Comparison of ENCODE assay signal across 21 cellular contexts in genomic region chr7:150961510-150962284, GRCh38. TPM values are rescaled to one million over a fixed set of nuclear protein-coding genes. Genes with fewer than 3 reads are reported as not detected.
DNase-seq lines count a peak whose midpoint lies in the region; ATAC-seq, FAIRE-seq and TF ChIP-seq lines count a peak whose summit lies in the region.
"Had no signal": no experiment of that assay in that cellular context is flagged by ENCODE, and none has a peak within 500 bp of the region (broad histone marks: within the 10 kb centered on the region; RNA-seq: fewer than 3 reads in every experiment).

No MANE protein-coding gene starts in this region.

- H3K27ac ChIP-seq in astrocyte (ENCODE audit: low read depth, low read length) (no peak overlapping the region), trophoblast cell (ENCODE audit: low read depth, low read length) (no peak overlapping the region), GM23338 (ENCODE audit: low read depth) (no peak overlapping the region)
- H3K27ac ChIP-seq: body of pancreas, RWPE1 had no signal

- TF ChIP-seq CTCF in astrocyte (IDR thresholded peaks at IDR 0.05; ENCODE audit: insufficient read depth, low read depth, low read length) (no peak), progenitor cell of endocrine pancreas (IDR thresholded peaks at IDR 0.05; ENCODE audit: unreplicated experiment) (no peak), GM23338 (conservative IDR thresholded peaks at IDR 0.05; ENCODE audit: low read depth in 2 of 2) (no peak)

- peaks cover 9% of the 10 kb centered on the region for H3K27me3 Mint-ChIP-seq in astrocyte (ENCODE audit: low read depth, unreplicated experiment)
- peaks cover 22% of the 10 kb centered on the region for H3K27me3 Mint-ChIP-seq in progenitor cell of endocrine pancreas
- peaks cover 14% of the 10 kb centered on the region for H3K27me3 Mint-ChIP-seq in GM23338 (ENCODE audit: insufficient read depth, low read depth, poor library complexity)

- no peak overlapping the region for H4K12ac ChIP-seq in trophoblast cell (ENCODE audit: low read depth, low read length)

- H3K4me3 Mint-ChIP-seq in astrocyte (ENCODE audit: unreplicated experiment) = no peak overlapping the region
- H3K4me3 Mint-ChIP-seq in progenitor cell of endocrine pancreas (ENCODE audit: low read depth) = no peak overlapping the region
- no peak overlapping the region for H3K4me3 Mint-ChIP-seq in GM23338
- H3K4me3 Mint-ChIP-seq: activated naive CD4-positive, alpha-beta T cell treated with anti-CD3 and anti-CD28 coated beads, Interleukin-2, amount 10 ng/mL, durations not matched to agents 7 days and 5 days; stimulated activated memory B cell treated with anti-CD40 and anti-IgM and Interleukin-4, amounts not matched to agents 10 μg/mL and 1 μg/mL and 100 μg/mL, for 72 hours had no signal

- peak overlapping the region; percentile 92 for H3K27ac Mint-ChIP-seq in astrocyte (ENCODE audit: unreplicated experiment)
- no peak overlapping the region for H3K27ac Mint-ChIP-seq in progenitor cell of endocrine pancreas
- H3K27ac Mint-ChIP-seq in GM23338 = no peak overlapping the region; the same call in 1 of the 2 replicates
- H3K27ac Mint-ChIP-seq: activated naive CD4-positive, alpha-beta T cell treated with anti-CD3 and anti-CD28 coated beads, Interleukin-2, amount 10 ng/mL, durations not matched to agents 7 days and 5 days; stimulated activated memory B cell treated with anti-CD40 and anti-IgM and Interleukin-4, amounts not matched to agents 10 μg/mL and 1 μg/mL and 100 μg/mL, for 72 hours had no signal

- FAIRE-seq in astrocyte (lab: Jason Lieb, UNC) = no peak
- FAIRE-seq: urothelium cell line had no signal

- WGBS in trophoblast cell (ENCODE audit: extremely low coverage, insufficient coverage, insufficient read length) = no CpG with 5 or more reads among the region's 17 CpGs

- H3K18ac ChIP-seq in trophoblast cell (ENCODE audit: low read length) = no peak overlapping the region

- H2BK5ac ChIP-seq in trophoblast cell (ENCODE audit: low read depth, low read length, poor library complexity) = peak overlapping the region; percentile 14

- H3K14ac ChIP-seq in trophoblast cell (ENCODE audit: low read length) = no peak overlapping the region

- peaks cover 14% of the 10 kb centered on the region for H3K4me1 Mint-ChIP-seq in astrocyte (ENCODE audit: low read depth, unreplicated experiment)
- H3K4me1 Mint-ChIP-seq in progenitor cell of endocrine pancreas (ENCODE audit: low read depth) = peaks cover 1% of the 10 kb centered on the region
- peaks cover 14% of the 10 kb centered on the region for H3K4me1 Mint-ChIP-seq in GM23338

- H2BK12ac ChIP-seq in trophoblast cell (ENCODE audit: low read length) = peak overlapping the region; percentile 25

- no peak for ATAC-seq in GM23338
- ATAC-seq: body of pancreas, HCT116 had no signal

- no peak overlapping the region for H2AK5ac ChIP-seq in trophoblast cell (ENCODE audit: low read length)

- H3K79me2 ChIP-seq in astrocyte (ENCODE audit: insufficient read depth, low read length) (no peaks in the 10 kb centered on the region), trophoblast cell (ENCODE audit: control insufficient read depth, insufficient read depth, low read length, poor library complexity) (no peaks in the 10 kb centered on the region), GM23338 (replicated peaks; ENCODE audit: insufficient read depth) (no peaks in the 10 kb centered on the region)

- no peak overlapping the region for H3K9ac ChIP-seq in astrocyte (ENCODE audit: low read length)
- no peak overlapping the region for H3K9ac ChIP-seq in trophoblast cell (ENCODE audit: low read length)

- no peaks in the 10 kb centered on the region for H3K4me1 ChIP-seq in astrocyte (ENCODE audit: insufficient read depth, low read length)
- peaks cover 19 to 25% of the 10 kb centered on the region in 2 experiments for H3K4me1 ChIP-seq in trophoblast cell (ENCODE audit: control insufficient read depth in 1 of 2, insufficient read depth in 2 of 2, low read length in 2 of 2)
- peaks cover 11% of the 10 kb centered on the region; the same call in 1 of the 2 replicates for H3K4me1 ChIP-seq in GM23338 (ENCODE audit: insufficient read depth)

- H3K9me3 Mint-ChIP-seq in astrocyte (ENCODE audit: unreplicated experiment) = no peaks in the 10 kb centered on the region
- H3K9me3 Mint-ChIP-seq in progenitor cell of endocrine pancreas (ENCODE audit: low read depth) = no peaks in the 10 kb centered on the region
- no peaks in the 10 kb centered on the region for H3K9me3 Mint-ChIP-seq in GM23338
- H3K9me3 Mint-ChIP-seq: activated naive CD4-positive, alpha-beta T cell treated with anti-CD3 and anti-CD28 coated beads, Interleukin-2, amount 10 ng/mL, durations not matched to agents 7 days and 5 days; stimulated activated memory B cell treated with anti-CD40 and anti-IgM and Interleukin-4, amounts not matched to agents 10 μg/mL and 1 μg/mL and 100 μg/mL, for 72 hours had no signal

- no peaks in the 10 kb centered on the region for H3K9me2 ChIP-seq in GM23338 (ENCODE audit: insufficient read depth)

- H3K79me1 ChIP-seq in trophoblast cell (ENCODE audit: low read length) = peaks cover 8% of the 10 kb centered on the region

- H3K27me3 ChIP-seq in astrocyte (ENCODE audit: insufficient read depth, low read length) (peaks cover 21% of the 10 kb centered on the region), trophoblast cell (ENCODE audit: insufficient read depth, low read length) (no peaks in the 10 kb centered on the region), GM23338 (ENCODE audit: insufficient read depth) (peaks cover 28% of the 10 kb centered on the region)
- H3K27me3 ChIP-seq: body of pancreas had no signal

- H3K4me2 ChIP-seq in astrocyte (ENCODE audit: low read length) (no peak overlapping the region), trophoblast cell (ENCODE audit: low read length) (no peak overlapping the region), GM23338 (no peak overlapping the region)

- no peaks in the 10 kb centered on the region for H3F3A ChIP-seq in GM23338 (replicated peaks; ENCODE audit: low read depth)

- H2AFZ ChIP-seq in astrocyte (ENCODE audit: low read depth, low read length) = no peak overlapping the region
- H2AFZ ChIP-seq in trophoblast cell (ENCODE audit: insufficient read depth, low read length, poor library complexity) = no peak overlapping the region
- no peak overlapping the region for H2AFZ ChIP-seq in GM23338

- H2BK120ac ChIP-seq in trophoblast cell (ENCODE audit: insufficient read depth, low read length, poor library complexity) = peak overlapping the region; percentile 51

- no peak overlapping the region for H3K4ac ChIP-seq in trophoblast cell (ENCODE audit: low read depth, low read length)

- H3K36me3 ChIP-seq in astrocyte (ENCODE audit: insufficient read depth, low read length) = no peaks in the 10 kb centered on the region
- no peaks in the 10 kb centered on the region for H3K36me3 ChIP-seq in trophoblast cell (ENCODE audit: control insufficient read depth in 1 of 2, insufficient read depth in 2 of 2, low read length in 2 of 2)
- no peaks in the 10 kb centered on the region for H3K36me3 ChIP-seq in GM23338 (ENCODE audit: insufficient read depth)

- H4K91ac ChIP-seq in trophoblast cell (ENCODE audit: low read depth, low read length) = peak overlapping the region; percentile 11

- H3K23ac ChIP-seq in trophoblast cell (ENCODE audit: low read length) = no peak overlapping the region

- H4K20me1 ChIP-seq in astrocyte (ENCODE audit: insufficient read depth, low read length) = no peaks in the 10 kb centered on the region
- H4K20me1 ChIP-seq in GM23338 (replicated peaks; ENCODE audit: insufficient read depth) = no peaks in the 10 kb centered on the region

- H3K4me3 ChIP-seq in astrocyte (ENCODE audit: insufficient read depth, low read depth, low read length) = no peak overlapping the region
- H3K4me3 ChIP-seq in trophoblast cell (ENCODE audit: low read depth, low read length) = no peak overlapping the region
- H3K4me3 ChIP-seq in GM23338 = no peak overlapping the region
- H3K4me3 ChIP-seq: body of pancreas had no signal

- DNase-seq in ELF-1 (ENCODE audit: low read depth, low spot score) (peak; percentile 69), astrocyte (ENCODE audit: low read depth) (no peak), islet precursor cell (peak; percentile 84), trophoblast cell (no peak), progenitor cell of endocrine pancreas (ENCODE audit: low spot score, unreplicated experiment) (no peak), amniotic stem cell (lab: John Stamatoyannopoulos, UW) (no peak), GM23338 (ENCODE audit: low spot score) (no peak)
- DNase-seq in effector CD8-positive, alpha-beta T cell (lab: John Stamatoyannopoulos, UW) = no peak
- DNase-seq: activated CD4-positive, alpha-beta T cell treated with anti-CD3 and anti-CD28 coated beads for 1 hour; activated naive CD4-positive, alpha-beta T cell treated with anti-CD3 and anti-CD28 coated beads, Interleukin-2, amount 10 ng/mL, durations not matched to agents 7 days and 5 days; body of pancreas; Calu3; GDM1; NCI-H2107; T-helper 2 cell had no signal

- H4K8ac ChIP-seq in trophoblast cell (ENCODE audit: low read depth, low read length) = peak overlapping the region; percentile 6

- H3K36me3 Mint-ChIP-seq in astrocyte (ENCODE audit: low read depth, unreplicated experiment) (peaks cover 2% of the 10 kb centered on the region), progenitor cell of endocrine pancreas (ENCODE audit: insufficient read depth) (no peaks in the 10 kb centered on the region), GM23338 (ENCODE audit: low read depth) (no peaks in the 10 kb centered on the region)
- H3K36me3 Mint-ChIP-seq: activated naive CD4-positive, alpha-beta T cell treated with anti-CD3 and anti-CD28 coated beads, Interleukin-2, amount 10 ng/mL, durations not matched to agents 7 days and 5 days had no signal

- H3K9me3 ChIP-seq in astrocyte (ENCODE audit: insufficient read depth, low read depth, low read length) = no peaks in the 10 kb centered on the region
- H3K9me3 ChIP-seq in trophoblast cell (ENCODE audit: insufficient read depth, low read depth, low read length) = peaks cover 2% of the 10 kb centered on the region
- H3K9me3 ChIP-seq: body of pancreas had no signal

RNA-seq across cellular contexts. Expression of gene KCNH2, which starts 16.4 kb away (rescaled TPM):
- total RNA-seq in astrocyte (4.5 and 4.6 TPM in 2 replicates), progenitor cell of endocrine pancreas (6.9 and 9.4 TPM in 2 replicates)
- 1.4 and 1.5 TPM in 2 replicates for polyA plus RNA-seq in trophoblast cell (2013)
- 11.3 and 14.7 TPM in 2 replicates for total RNA-seq in GM23338 (2014; rRNA removed; shearing (Covaris generic))
- 2.6 and 2.9 TPM in 2 replicates for polyA plus RNA-seq in GM23338 (2016; fragmentation: Nextera tagmentation; extraction: Ambion mirVana)
- total RNA-seq: dermis microvascular lymphatic vessel endothelial cell, lung microvascular endothelial cell had no signal

RNA-seq across cellular contexts. Expression of gene NOS3, which starts 29.1 kb away (rescaled TPM):
- total RNA-seq in astrocyte (1.8 and 2.0 TPM in 2 replicates), progenitor cell of endocrine pancreas (0.74 and 1.1 TPM in 2 replicates)
- polyA plus RNA-seq in trophoblast cell (2013) = 3.1 and 3.4 TPM in 2 replicates
- 6.1 and 13.3 TPM in 2 replicates for total RNA-seq in GM23338 (2014; rRNA removed; shearing (Covaris generic))
- 2.6 and 3.1 TPM in 2 replicates for polyA plus RNA-seq in GM23338 (2016; fragmentation: Nextera tagmentation; extraction: Ambion mirVana)

Comparison
In these comparisons a context has a peak if more than half of its experiments do, and no peak if none do; other contexts are left out.
1. DNase-seq: peak in ELF-1 (single experiment) and islet precursor cell (single experiment); none in astrocyte (single experiment), trophoblast cell (0 of 2), progenitor cell of endocrine pancreas (single experiment), effector CD8-positive, alpha-beta T cell (single experiment), amniotic stem cell (single experiment) and GM23338 (single experiment).